ENCODE assay signal across 25 cellular contexts in genomic region chr5:78317515-78317914, GRCh38.
"Had no signal": no experiment of that assay in that cellular context is flagged by ENCODE, and none has a peak within 500 bp of the region (broad histone marks: within the 10 kb centered on the region; RNA-seq: fewer than 3 reads in every experiment).

No MANE protein-coding gene starts in this region.

- H3K9ac ChIP-seq: parathyroid adenoma had no signal

- DNase-seq: dermis blood vessel endothelial cell; effector memory CD8-positive, alpha-beta T cell; erythroblast; esophagus squamous epithelium; foreskin melanocyte; glutamatergic neuron; heart right ventricle; hippocampal formation; left cardiac atrium; left lung; lower lobe of right lung; natural killer cell; right lobe of liver; small intestine; stimulated activated CD4-positive, alpha-beta T cell treated with anti-CD3 and anti-CD28 coated beads, Interleukin-15, amount 100 ng/mL, for 24 hours; stimulated activated CD4-positive, alpha-beta T cell treated with anti-CD3 and anti-CD28 coated beads, Interleukin-2, amount 100 ng/mL, for 48 hours; stimulated activated naive CD4-positive, alpha-beta T cell; stimulated activated naive CD8-positive, alpha-beta T cell treated with anti-CD3 and anti-CD28 coated beads, Interleukin-15, amount 100 ng/mL, for 72 hours; transverse colon had no signal

- H3K4me1 ChIP-seq: esophagus squamous epithelium, heart right ventricle, left lung, lower lobe of right lung, parathyroid adenoma, right lobe of liver, suprapubic skin, transverse colon, vagina had no signal

- FAIRE-seq: endometrium, islet of Langerhans, small intestine had no signal

- H2AFZ ChIP-seq: parathyroid adenoma had no signal

- H3K27ac ChIP-seq: coronary artery, esophagus squamous epithelium, heart right ventricle, left lung, lower lobe of right lung, parathyroid adenoma, right lobe of liver, suprapubic skin, transverse colon, vagina had no signal

- H3K36me3 ChIP-seq: esophagus squamous epithelium, heart right ventricle, left lung, lower lobe of right lung, right lobe of liver, suprapubic skin, transverse colon, vagina had no signal

- H3K79me2 ChIP-seq: parathyroid adenoma had no signal

- H3K4me3 ChIP-seq: coronary artery, esophagus squamous epithelium, heart right ventricle, left lung, lower lobe of right lung, right lobe of liver, suprapubic skin, transverse colon, vagina had no signal

- H3K9me3 ChIP-seq: esophagus squamous epithelium, left lung, lower lobe of right lung, right lobe of liver, suprapubic skin, transverse colon, vagina had no signal

- H3K27me3 ChIP-seq: esophagus squamous epithelium, heart right ventricle, right lobe of liver, suprapubic skin, transverse colon had no signal
